8 cellular contexts compared by ENCODE assay signal in the genomic region with DNA sequence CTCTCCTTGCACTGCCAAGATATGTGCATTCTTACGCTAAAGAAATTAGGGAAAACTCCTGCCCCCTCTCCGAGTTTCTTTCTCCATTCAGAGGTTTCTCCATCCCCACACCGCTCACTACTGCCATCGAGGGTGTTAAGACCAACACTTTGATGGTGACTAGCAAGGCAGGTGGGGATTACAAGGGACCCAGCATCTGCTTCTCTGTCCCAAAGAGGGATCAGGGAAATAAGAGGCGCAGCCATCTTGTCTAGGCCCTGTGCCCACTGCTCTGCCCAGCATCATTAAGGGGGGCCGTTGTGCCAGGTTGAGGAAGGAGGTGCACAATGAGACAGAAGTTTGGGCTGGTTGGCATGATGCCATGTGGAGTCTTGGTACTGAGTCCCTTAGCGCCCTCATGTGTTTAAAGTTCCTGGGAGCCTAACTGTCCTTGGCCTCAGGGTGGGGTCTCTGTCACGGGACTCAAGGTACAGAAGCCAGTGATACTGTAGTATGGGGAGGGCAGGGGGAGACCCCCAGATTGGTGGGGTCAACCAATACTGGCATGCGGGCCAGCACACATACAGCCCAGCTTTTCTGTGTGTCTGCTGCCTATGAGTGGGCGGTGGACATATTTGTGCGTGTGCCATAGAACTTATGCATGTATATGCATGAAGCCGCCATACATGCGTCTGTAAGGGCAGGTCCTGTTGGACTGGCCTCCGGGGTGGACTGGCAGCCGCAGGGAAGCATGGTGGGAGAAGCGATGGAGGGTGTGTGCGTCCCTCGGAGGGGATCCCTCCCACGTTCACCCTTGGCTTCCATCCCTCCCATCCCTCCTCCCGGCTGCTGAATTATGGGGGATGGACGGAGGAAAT. TPM values are rescaled to one million over a fixed set of nuclear protein-coding genes. Genes with fewer than 3 reads are reported as not detected.
A peak's percentile ranks its signal among the peaks of the same experiment; 100 is the strongest.
DNase-seq lines count a peak whose midpoint lies in the region; ATAC-seq and TF ChIP-seq lines count a peak whose summit lies in the region.

No MANE protein-coding gene starts in this region.

- 35 to 37% methylated on average over 21 of the region's 21 CpGs for WGBS in ectodermal cell, 2 experiments

- H3K9me3 Mint-ChIP-seq in nephron progenitor cell: no peaks in the 10 kb centered on the region

- H3K27me3 Mint-ChIP-seq in nephron progenitor cell (ENCODE audit: low read depth, poor library complexity): peaks cover 11% of the 10 kb centered on the region

- H3K36me3 ChIP-seq in SK-N-MC (ENCODE audit: insufficient read depth, low read length): no peaks in the 10 kb centered on the region
- H3K36me3 ChIP-seq in ectodermal cell (ENCODE audit: control insufficient read depth, insufficient read depth, low read length): no peaks in the 10 kb centered on the region

- peaks cover 54% of the 10 kb centered on the region for H3K4me1 Mint-ChIP-seq in nephron progenitor cell

- peaks cover 63% of the 10 kb centered on the region for H3K27me3 ChIP-seq in ectodermal cell (ENCODE audit: control insufficient read depth, insufficient read depth, low read length, poor library complexity, severe bottlenecking)

- DNase-seq in NCI-H82 (lab: John Stamatoyannopoulos, UW) (peak; percentile 75), NCI-H82 treated with DMSO at 0.1 percent for 48 hours (lab: John Stamatoyannopoulos, UW; ENCODE audit: unreplicated experiment) (no peak), SK-N-MC (ENCODE audit: low read depth, low spot score) (no peak), nephron progenitor cell (no peak), epidermal melanocyte (ENCODE audit: insufficient read length, low spot score) (no peak), KG1 (lab: John Stamatoyannopoulos, UW) (no peak)

- H3K27ac ChIP-seq in SK-N-MC: no peak overlapping the region
- H3K27ac ChIP-seq in ectodermal cell (ENCODE audit: insufficient read depth, low read depth, low read length, poor library complexity, severe bottlenecking): no peak overlapping the region

- H3K36me3 Mint-ChIP-seq in nephron progenitor cell (ENCODE audit: low read depth): peaks cover 9% of the 10 kb centered on the region

- peak overlapping the region; percentile 95 for H3K4me3 Mint-ChIP-seq in nephron progenitor cell

- no peaks in the 10 kb centered on the region for H3K9me3 ChIP-seq in SK-N-MC (ENCODE audit: low read depth, low read length)
- no peaks in the 10 kb centered on the region for H3K9me3 ChIP-seq in ectodermal cell (ENCODE audit: control insufficient read depth, low read length)

- H3K4me3 ChIP-seq in SK-N-MC (peak overlapping the region; percentile 93), ectodermal cell (ENCODE audit: insufficient read depth, low read depth, low read length) (peak overlapping the region; percentile 63)

- peak overlapping the region; percentile 13 for H3K27ac Mint-ChIP-seq in nephron progenitor cell

- no peak for TF ChIP-seq CTCF in nephron progenitor cell (IDR thresholded peaks at IDR 0.05)

- H3K4me1 ChIP-seq in ectodermal cell (ENCODE audit: control insufficient read depth, insufficient read depth, low read length): peaks cover 48% of the 10 kb centered on the region

- ATAC-seq in HG02610 (IDR thresholded peaks at IDR 0.05; ENCODE audit: unreplicated experiment): peak; percentile 1

- H3K9ac ChIP-seq in SK-N-MC (ENCODE audit: insufficient read length): no peak overlapping the region

RNA-seq across cellular contexts. Expression of a gene that starts 5.5 kb away (rescaled TPM):
- 8.6 TPM for polyA plus RNA-seq in ectodermal cell (2013, experiment 1 of 4)
- polyA plus RNA-seq in ectodermal cell (2013, experiment 2 of 4): 7.6 TPM
- polyA plus RNA-seq in ectodermal cell (2013, experiment 3 of 4): 7.6 TPM
- polyA plus RNA-seq in ectodermal cell (2013, experiment 4 of 4): 6.8 TPM

RNA-seq across cellular contexts. Expression of a gene that starts 20.6 kb away (rescaled TPM):
- polyA plus RNA-seq in ectodermal cell (2013, experiment 1 of 4): 26.4 TPM
- 21.2 TPM for polyA plus RNA-seq in ectodermal cell (2013, experiment 2 of 4)
- 23.0 TPM for polyA plus RNA-seq in ectodermal cell (2013, experiment 3 of 4)
- 24.4 TPM for polyA plus RNA-seq in ectodermal cell (2013, experiment 4 of 4)

RNA-seq across cellular contexts. Expression of a gene that starts 33.0 kb away (rescaled TPM):
- polyA plus RNA-seq in ectodermal cell (2013, experiment 1 of 4): 34.7 TPM
- polyA plus RNA-seq in ectodermal cell (2013, experiment 2 of 4): 31.6 TPM
- 21.0 TPM for polyA plus RNA-seq in ectodermal cell (2013, experiment 3 of 4)
- 22.3 TPM for polyA plus RNA-seq in ectodermal cell (2013, experiment 4 of 4)

RNA-seq across cellular contexts. Expression of a gene that starts 43.6 kb away (rescaled TPM):
- 2.1 TPM for polyA plus RNA-seq in ectodermal cell (2013, experiment 1 of 4)
- 2.9 TPM for polyA plus RNA-seq in ectodermal cell (2013, experiment 2 of 4)
- polyA plus RNA-seq in ectodermal cell (2013, experiment 3 of 4): 2.2 TPM
- polyA plus RNA-seq in ectodermal cell (2013, experiment 4 of 4): 2.9 TPM

RNA-seq across cellular contexts. Expression of a gene that starts 50.5 kb away (rescaled TPM):
- polyA plus RNA-seq in ectodermal cell (2013, experiment 1 of 4): not detected
- not detected for polyA plus RNA-seq in ectodermal cell (2013, experiment 2 of 4)
- not detected for polyA plus RNA-seq in ectodermal cell (2013, experiment 3 of 4)
- polyA plus RNA-seq in ectodermal cell (2013, experiment 4 of 4): not detected
